2 cellular contexts compared by ENCODE assay signal in the genomic region with DNA sequence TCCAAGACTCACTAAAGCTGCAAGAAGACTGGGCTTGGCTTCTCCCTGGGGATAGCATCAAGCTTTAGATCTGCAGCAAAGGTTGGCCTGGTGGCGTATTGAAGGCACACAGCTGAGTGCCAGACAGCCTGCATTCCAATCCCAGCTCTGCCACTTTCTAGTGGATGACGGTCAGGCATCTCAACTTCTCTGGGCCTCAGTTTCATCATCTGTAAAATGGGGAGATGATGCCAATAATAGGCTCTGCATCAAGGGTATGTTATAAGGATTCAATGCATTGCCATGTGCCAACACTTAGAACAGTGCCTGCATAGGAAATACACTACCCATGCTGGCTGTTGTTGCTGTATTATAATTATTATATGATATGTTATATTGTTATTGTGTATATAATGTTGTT.
TF ChIP-seq lines count a peak whose summit lies in the region.

No MANE protein-coding gene starts in this region.

TF ChIP-seq in HepG2, 621 proteins besides CTCF, POLR2A, EP300 and RAD21:
- peak; percentile 60 for TF ChIP-seq ZNF629 (CRISPR knock-in tag; conservative IDR thresholded peaks at IDR 0.05)
- TF ChIP-seq, protein P1, sequence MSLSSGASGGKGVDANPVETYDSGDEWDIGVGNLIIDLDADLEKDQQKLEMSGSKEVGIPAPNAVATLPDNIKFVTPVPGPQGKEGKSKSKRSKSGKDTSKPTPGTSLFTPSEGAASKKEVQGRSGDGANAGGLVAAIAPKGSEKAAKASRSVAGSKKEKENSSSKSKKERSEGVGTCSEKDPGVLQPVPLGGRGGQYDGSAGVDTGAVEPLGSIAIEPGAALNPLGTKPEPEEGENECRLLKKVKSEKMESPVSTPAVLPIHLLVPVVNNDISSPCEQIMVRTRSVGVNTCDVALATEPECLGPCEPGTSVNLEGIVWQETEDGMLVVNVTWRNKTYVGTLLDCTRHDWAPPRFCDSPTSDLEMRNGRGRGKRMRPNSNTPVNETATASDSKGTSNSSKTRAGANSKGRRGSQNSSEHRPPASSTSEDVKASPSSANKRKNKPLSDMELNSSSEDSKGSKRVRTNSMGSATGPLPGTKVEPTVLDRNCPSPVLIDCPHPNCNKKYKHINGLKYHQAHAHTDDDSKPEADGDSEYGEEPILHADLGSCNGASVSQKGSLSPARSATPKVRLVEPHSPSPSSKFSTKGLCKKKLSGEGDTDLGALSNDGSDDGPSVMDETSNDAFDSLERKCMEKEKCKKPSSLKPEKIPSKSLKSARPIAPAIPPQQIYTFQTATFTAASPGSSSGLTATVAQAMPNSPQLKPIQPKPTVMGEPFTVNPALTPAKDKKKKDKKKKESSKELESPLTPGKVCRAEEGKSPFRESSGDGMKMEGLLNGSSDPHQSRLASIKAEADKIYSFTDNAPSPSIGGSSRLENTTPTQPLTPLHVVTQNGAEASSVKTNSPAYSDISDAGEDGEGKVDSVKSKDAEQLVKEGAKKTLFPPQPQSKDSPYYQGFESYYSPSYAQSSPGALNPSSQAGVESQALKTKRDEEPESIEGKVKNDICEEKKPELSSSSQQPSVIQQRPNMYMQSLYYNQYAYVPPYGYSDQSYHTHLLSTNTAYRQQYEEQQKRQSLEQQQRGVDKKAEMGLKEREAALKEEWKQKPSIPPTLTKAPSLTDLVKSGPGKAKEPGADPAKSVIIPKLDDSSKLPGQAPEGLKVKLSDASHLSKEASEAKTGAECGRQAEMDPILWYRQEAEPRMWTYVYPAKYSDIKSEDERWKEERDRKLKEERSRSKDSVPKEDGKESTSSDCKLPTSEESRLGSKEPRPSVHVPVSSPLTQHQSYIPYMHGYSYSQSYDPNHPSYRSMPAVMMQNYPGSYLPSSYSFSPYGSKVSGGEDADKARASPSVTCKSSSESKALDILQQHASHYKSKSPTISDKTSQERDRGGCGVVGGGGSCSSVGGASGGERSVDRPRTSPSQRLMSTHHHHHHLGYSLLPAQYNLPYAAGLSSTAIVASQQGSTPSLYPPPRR (CRISPR knock-in tag; IDR thresholded peaks at IDR 0.05; ENCODE audit: borderline replicate concordance) = no peak

TF ChIP-seq in H1, 55 proteins besides CTCF, POLR2A, EP300 and RAD21:
- TF ChIP-seq HDAC2 (IDR thresholded peaks at IDR 0.05; ENCODE audit: borderline replicate concordance in 1 of 2, low read depth in 2 of 2, low read length in 2 of 2) = 0 out of 4 replicates have a peak, but pooled peaks of 1 of the 2 experiments have one; percentile 35
- no peak for TF ChIP-seq SP4 (IDR thresholded peaks at IDR 0.05; ENCODE audit: low read length)
TF ChIP-seq in H1: peak in this region for 1.
